17 cellular contexts compared by ENCODE assay signal in the genomic region with DNA sequence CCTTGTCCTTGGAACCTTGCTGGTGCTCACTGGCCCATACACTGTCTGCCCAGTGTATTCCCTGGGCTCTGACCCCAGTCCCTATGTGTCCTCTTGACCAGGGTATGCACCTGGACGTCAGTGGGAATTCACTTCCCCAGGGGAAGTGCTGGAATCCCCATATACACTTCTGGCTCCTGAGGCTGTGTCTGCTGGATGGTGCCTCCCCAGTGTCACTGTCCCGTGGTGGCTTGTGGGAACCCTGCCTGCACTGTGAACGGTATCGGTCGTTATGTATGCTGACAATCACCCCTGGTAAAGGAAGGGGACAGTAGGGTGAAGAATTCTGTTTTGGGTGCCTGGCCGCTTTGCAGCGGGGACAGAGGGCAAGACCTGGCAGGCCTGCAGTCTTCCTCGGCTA.
DNase-seq lines count a peak whose midpoint lies in the region; ATAC-seq and TF ChIP-seq lines count a peak whose summit lies in the region.
"Had no signal": no experiment of that assay in that cellular context is flagged by ENCODE, and none has a peak within 500 bp of the region (broad histone marks: within the 10 kb centered on the region; RNA-seq: fewer than 3 reads in every experiment).

No MANE protein-coding gene starts in this region.

- H3K27me3 Mint-ChIP-seq in T-helper 17 cell (peaks cover 24% of the 10 kb centered on the region), endothelial cell (ENCODE audit: unreplicated experiment) (no peaks in the 10 kb centered on the region)

- no peaks in the 10 kb centered on the region for H3K36me3 ChIP-seq in heart left ventricle
- H3K36me3 ChIP-seq in stomach: no peaks in the 10 kb centered on the region
- H3K36me3 ChIP-seq: BLaER1 had no signal

- no peak for TF ChIP-seq POLR2A in heart left ventricle (IDR thresholded peaks at IDR 0.05)
- no peak for TF ChIP-seq POLR2A in stomach (IDR thresholded peaks at IDR 0.05)

- H3K27ac Mint-ChIP-seq in T-helper 17 cell (peak overlapping the region; percentile 29), endothelial cell (ENCODE audit: unreplicated experiment) (no peak overlapping the region)
- H3K27ac Mint-ChIP-seq: CD8-positive, alpha-beta T cell; IgD-negative memory B cell had no signal

- H3K4me1 ChIP-seq in heart left ventricle: peaks cover 0 to 26% (median 7%) of the 10 kb centered on the region in 12 donors
- H3K4me1 ChIP-seq in right cardiac atrium (ENCODE audit: control insufficient read depth, insufficient read depth, low read length): no peaks in the 10 kb centered on the region
- H3K4me1 ChIP-seq in stomach: peaks cover 0 to 32% (median 22%) of the 10 kb centered on the region in 4 donors
- H3K4me1 ChIP-seq: A549 had no signal

- intact Hi-C loops in heart left ventricle (cut with DNase I): no loop called here
- intact Hi-C loops in left cardiac atrium (cut with DNase I): loop anchor here in 1 of 2 donors (5.0 kb wide), 1 partner anchor 202 kb away; a partner anchor contains a TSS
- intact Hi-C loops in right cardiac atrium (cut with DNase I): no loop called here
- intact Hi-C loops in cardiac septum (cut with DNase I): loop anchor here (5.0 kb wide), 1 partner anchor 202 kb away; a partner anchor contains a TSS
- intact Hi-C loops in stomach (cut with DNase I; ENCODE audit: low total_unique reads): no loop called here

- H3K4me3 ChIP-seq in heart left ventricle (no peak overlapping the region), right cardiac atrium (ENCODE audit: low read length) (no peak overlapping the region), stomach (no peak overlapping the region)
- H3K4me3 ChIP-seq: A549, BLaER1 had no signal

- H3K27ac ChIP-seq in heart left ventricle: peak overlapping the region in 11 of 12 donors; percentile 61 to 75 (median 68)
- peak overlapping the region; percentile 55 for H3K27ac ChIP-seq in right cardiac atrium (ENCODE audit: low read length)
- peak overlapping the region in 3 of 5 donors; percentile 42 to 59 (median 44) for H3K27ac ChIP-seq in stomach
- H3K27ac ChIP-seq: 22Rv1, A549, BLaER1 had no signal

- H3K9me3 ChIP-seq in heart left ventricle (no peaks in the 10 kb centered on the region), right cardiac atrium (ENCODE audit: control insufficient read depth, low read length) (no peaks in the 10 kb centered on the region), T-helper 17 cell (ENCODE audit: control insufficient read depth, low read length, poor library complexity, severe bottlenecking) (no peaks in the 10 kb centered on the region), stomach (no peaks in the 10 kb centered on the region)
- H3K9me3 ChIP-seq: A549, BLaER1 had no signal

- H3K4me1 Mint-ChIP-seq in T-helper 17 cell (peaks cover 7% of the 10 kb centered on the region), endothelial cell (ENCODE audit: unreplicated experiment) (peaks cover 16% of the 10 kb centered on the region)

- H3K9me3 Mint-ChIP-seq in endothelial cell (ENCODE audit: unreplicated experiment): no peaks in the 10 kb centered on the region
- H3K9me3 Mint-ChIP-seq: CD8-positive, alpha-beta T cell; H9; IgD-negative memory B cell had no signal

- H3K36me3 Mint-ChIP-seq in T-helper 17 cell (ENCODE audit: low read depth) (peaks cover 4% of the 10 kb centered on the region), endothelial cell (ENCODE audit: low read depth, unreplicated experiment) (no peaks in the 10 kb centered on the region)
- H3K36me3 Mint-ChIP-seq: CD8-positive, alpha-beta T cell; IgD-negative memory B cell had no signal

- ATAC-seq in heart left ventricle (peak; percentile 2 to 56 (median 4)), left cardiac atrium (no peak), right cardiac atrium (no peak), T-helper 17 cell (no peak)
- ATAC-seq: A549; CD8-positive, alpha-beta T cell had no signal

- TF ChIP-seq CTCF in heart left ventricle (IDR thresholded peaks at IDR 0.05) (no peak), stomach (IDR thresholded peaks at IDR 0.05) (no peak), endothelial cell (IDR thresholded peaks at IDR 0.05; ENCODE audit: unreplicated experiment) (no peak)

- WGBS in heart left ventricle, 4 donors: 44 to 67% (median 49%) methylated on average over 4 to 8 of the region's 8 CpGs
- WGBS in right cardiac atrium: 57% methylated on average over 8 of the region's 8 CpGs
- WGBS in stomach, 5 donors: 55 to 84% (median 73%) methylated on average over 4 to 8 of the region's 8 CpGs

- TF ChIP-seq EP300 in stomach (IDR thresholded peaks at IDR 0.05): no peak

- no peak for DNase-seq in heart left ventricle
- DNase-seq in left cardiac atrium: no peak
- DNase-seq in right cardiac atrium: no peak
- DNase-seq in cardiac septum (ENCODE audit: low spot score): no peak
- DNase-seq in T-helper 17 cell: no peak
- DNase-seq in stomach: no peak
- no peak for DNase-seq in endothelial cell (ENCODE audit: low spot score)
- DNase-seq in DMS153 treated with DMSO at 0.1 percent for 48 hours (lab: John Stamatoyannopoulos, UW; ENCODE audit: unreplicated experiment): no peak
- DNase-seq: CD8-positive, alpha-beta T cell; COR-L47; DMS 273 treated with DMSO at 0.1 percent for 48 hours; GOT3; H9 had no signal

- H3K27me3 ChIP-seq in heart left ventricle: no peaks in the 10 kb centered on the region
- no peaks in the 10 kb centered on the region for H3K27me3 ChIP-seq in right cardiac atrium (ENCODE audit: control insufficient read depth, insufficient read depth)
- H3K27me3 ChIP-seq in stomach: no peaks in the 10 kb centered on the region
- H3K27me3 ChIP-seq: BLaER1 had no signal

- H3K4me3 Mint-ChIP-seq in T-helper 17 cell (no peak overlapping the region), endothelial cell (ENCODE audit: unreplicated experiment) (no peak overlapping the region)
- H3K4me3 Mint-ChIP-seq: CD8-positive, alpha-beta T cell; H9; IgD-negative memory B cell had no signal

Comparison
In these comparisons a context has a peak if more than half of its experiments do, and no peak if none do; other contexts are left out.
1. ATAC-seq: peak in heart left ventricle (4 of 4); none in left cardiac atrium (0 of 2), right cardiac atrium (0 of 2) and T-helper 17 cell (single experiment).
2. Peak in every context shown above with its lines, with median percentiles within 50 percentile points of each other: H3K27ac ChIP-seq.